ENCODE assay signal across 17 cellular contexts in the genomic region with DNA sequence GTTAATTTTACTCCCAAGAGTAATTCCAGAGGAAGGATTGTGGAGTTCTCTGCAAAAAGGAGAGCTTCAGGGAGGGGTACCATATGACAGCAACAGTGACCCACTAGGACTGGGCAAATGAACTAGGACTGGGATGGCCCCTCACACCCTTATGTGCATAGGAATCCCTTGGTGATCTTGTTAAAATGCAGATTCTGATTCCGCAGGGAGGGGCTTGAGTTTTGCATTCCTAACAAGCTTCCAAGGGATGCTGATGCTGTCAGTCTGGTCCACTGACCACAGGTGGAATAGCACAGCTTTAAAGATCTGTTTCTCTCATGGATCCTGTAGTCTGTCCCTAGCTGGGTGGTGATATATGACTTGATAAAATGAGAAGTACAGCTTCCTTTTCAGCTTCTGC. TPM values are rescaled to one million over a fixed set of nuclear protein-coding genes. Genes with fewer than 3 reads are reported as not detected.
DNase-seq lines count a peak whose midpoint lies in the region; ATAC-seq and TF ChIP-seq lines count a peak whose summit lies in the region.
"Had no signal": no experiment of that assay in that cellular context is flagged by ENCODE, and none has a peak within 500 bp of the region (broad histone marks: within the 10 kb centered on the region; RNA-seq: fewer than 3 reads in every experiment).

No MANE protein-coding gene starts in this region.

- H3K4me1 ChIP-seq in iPS-20b (ENCODE audit: insufficient read depth, low read length), result peaks cover 16% of the 10 kb centered on the region; the same call in 1 of the 2 replicates
- H3K4me1 ChIP-seq: BLaER1, HAP-1 had no signal

- CTCF ChIA-PET in WTC11 (lab: Charles Lee), result interaction anchor here (0.9 to 1.9 kb wide), 18 partner anchors 13 to 887 kb away, joined by 3 to 10 read pairs (median 4); no protein-coding TSS in a partner anchor

- H3K9ac ChIP-seq in iPS-20b (ENCODE audit: low read depth, low read length), result no peak overlapping the region
- H3K9ac ChIP-seq: BLaER1, GM23248 had no signal

- peaks cover 86% of the 10 kb centered on the region for H3K27me3 ChIP-seq in iPS-20b (ENCODE audit: insufficient read depth, low read length)

- no peaks in the 10 kb centered on the region for H3K9me3 Mint-ChIP-seq in natural killer cell treated with Interleukin-12 subunit alpha and Interleukin-12 subunit beta and Interleukin-15 and Interleukin-18, amount 100 ng/mL, for 72 hours
- H3K9me3 Mint-ChIP-seq in natural killer cell (peaks cover 0 to 3% of the 10 kb centered on the region in 2 donors), WTC11 (no peaks in the 10 kb centered on the region)

- ATAC-seq in natural killer cell treated with Interleukin-12 subunit alpha and Interleukin-12 subunit beta and Interleukin-15 and Interleukin-18, amount 100 ng/mL, for 72 hours, result peak in 1 of 2 donors; percentile 48
- no peak for ATAC-seq in natural killer cell
- peak; percentile 52 for ATAC-seq in WTC11

- H3K4me1 Mint-ChIP-seq in natural killer cell treated with Interleukin-12 subunit alpha and Interleukin-12 subunit beta and Interleukin-15 and Interleukin-18, amount 100 ng/mL, for 72 hours (ENCODE audit: low read depth in 2 of 2), result no peaks in the 10 kb centered on the region
- H3K4me1 Mint-ChIP-seq in natural killer cell (no peaks in the 10 kb centered on the region), WTC11 (peaks cover 55% of the 10 kb centered on the region)
- H3K4me1 Mint-ChIP-seq: CD14-positive monocyte had no signal

- DNase-seq in natural killer cell treated with Interleukin-12 subunit alpha and Interleukin-12 subunit beta and Interleukin-15 and Interleukin-18, amount 100 ng/mL, for 72 hours (ENCODE audit: low spot score), result peak; percentile 34
- DNase-seq in natural killer cell (no peak), WTC11 (ENCODE audit: low spot score) (peak; percentile 36), NCI-H526 (lab: John Stamatoyannopoulos, UW) (no peak), lower leg skin (ENCODE audit: low spot score in 2 of 2) (no peak)
- no peak for DNase-seq in activated CD8-positive, alpha-beta memory T cell treated with anti-CD3 and anti-CD28 coated beads for 24 hours
- DNase-seq: 8988T; CD4-positive, alpha-beta memory T cell; DMS153; DMS79; GF-D8; GM23248 had no signal

- H3K27ac Mint-ChIP-seq in natural killer cell treated with Interleukin-12 subunit alpha and Interleukin-12 subunit beta and Interleukin-15 and Interleukin-18, amount 100 ng/mL, for 72 hours, result no peak overlapping the region
- H3K27ac Mint-ChIP-seq in natural killer cell (no peak overlapping the region), WTC11 (no peak overlapping the region)
- H3K27ac Mint-ChIP-seq: CD4-positive, alpha-beta memory T cell had no signal

- H3K4me3 ChIP-seq in iPS-20b (ENCODE audit: low read length) (peak overlapping the region; percentile 14; the same call in 1 of the 2 replicates), lower leg skin (ENCODE audit: low read depth, poor library complexity, severe bottlenecking) (no peak overlapping the region)
- H3K4me3 ChIP-seq: BLaER1, GM23248, HAP-1 had no signal

- H3K36me3 ChIP-seq in iPS-20b (ENCODE audit: insufficient read depth, low read depth, low read length), result no peaks in the 10 kb centered on the region
- H3K36me3 ChIP-seq: BLaER1, HAP-1 had no signal

- H3K27me3 Mint-ChIP-seq in natural killer cell treated with Interleukin-12 subunit alpha and Interleukin-12 subunit beta and Interleukin-15 and Interleukin-18, amount 100 ng/mL, for 72 hours, result peaks cover 35 to 50% of the 10 kb centered on the region in 2 donors
- peaks cover 35 to 47% of the 10 kb centered on the region in 2 donors for H3K27me3 Mint-ChIP-seq in natural killer cell (ENCODE audit: low read depth in 2 of 2)
- peaks cover 65% of the 10 kb centered on the region for H3K27me3 Mint-ChIP-seq in WTC11 (ENCODE audit: low read depth)

- intact Hi-C loops in natural killer cell (cut with micrococcal nuclease) (no loop called here), lower leg skin (cut with DNase I; ENCODE audit: low total_unique reads) (no loop called here)

- no peak overlapping the region for H3K27ac ChIP-seq in iPS-20b (ENCODE audit: low read length)
- H3K27ac ChIP-seq: BLaER1, GM23248 had no signal

- H3K4me3 Mint-ChIP-seq in natural killer cell treated with Interleukin-12 subunit alpha and Interleukin-12 subunit beta and Interleukin-15 and Interleukin-18, amount 100 ng/mL, for 72 hours, result no peak overlapping the region
- H3K4me3 Mint-ChIP-seq in natural killer cell, result no peak overlapping the region
- H3K4me3 Mint-ChIP-seq in WTC11, result no peak overlapping the region
- H3K4me3 Mint-ChIP-seq: CD4-positive, alpha-beta memory T cell had no signal

- POLR2A ChIA-PET in WTC11 (lab: Charles Lee), result interaction anchor here (0.6 kb wide), 1 partner anchor 48 kb away, joined by 4 read pairs; no protein-coding TSS in a partner anchor

- TF ChIP-seq POLR2A in lower leg skin (IDR thresholded peaks at IDR 0.05), result no peak

- no peak for TF ChIP-seq CTCF in natural killer cell (IDR thresholded peaks at IDR 0.05)
- TF ChIP-seq CTCF in WTC11 (IDR thresholded peaks at IDR 0.05), result no peak
- TF ChIP-seq CTCF in lower leg skin (IDR thresholded peaks at IDR 0.05), result no peak

- H3K36me3 Mint-ChIP-seq in natural killer cell treated with Interleukin-12 subunit alpha and Interleukin-12 subunit beta and Interleukin-15 and Interleukin-18, amount 100 ng/mL, for 72 hours, result no peaks in the 10 kb centered on the region
- H3K36me3 Mint-ChIP-seq in natural killer cell (peaks cover 7% of the 10 kb centered on the region), WTC11 (peaks cover 2% of the 10 kb centered on the region; the same call in 1 of the 2 replicates)
- H3K36me3 Mint-ChIP-seq: CD14-positive monocyte; CD4-positive, alpha-beta memory T cell had no signal

- 0 to 17% methylated on average over 1 of the region's 1 CpG for WGBS in lower leg skin, 2 donors

- H3K9me3 ChIP-seq in iPS-20b (ENCODE audit: insufficient read depth, low read depth, low read length), result peaks cover 6% of the 10 kb centered on the region; the same call in 1 of the 2 replicates
- H3K9me3 ChIP-seq: HAP-1 had no signal

TF ChIP-seq in WTC11, 78 proteins besides CTCF, POLR2A, EP300 and RAD21 (continues in another document):
- TF ChIP-seq RELA (CRISPR knock-in tag; IDR thresholded peaks at IDR 0.05; ENCODE audit: borderline replicate concordance), result no peak
- no peak for TF ChIP-seq NR2C2 (CRISPR knock-in tag; IDR thresholded peaks at IDR 0.05)
- TF ChIP-seq CREM (CRISPR knock-in tag; IDR thresholded peaks at IDR 0.05), result no peak
- TF ChIP-seq ZNF425 (CRISPR knock-in tag; conservative IDR thresholded peaks at IDR 0.05), result no peak
- no peak for TF ChIP-seq MYBL2 (CRISPR knock-in tag; IDR thresholded peaks at IDR 0.05)
- TF ChIP-seq, protein P1, sequence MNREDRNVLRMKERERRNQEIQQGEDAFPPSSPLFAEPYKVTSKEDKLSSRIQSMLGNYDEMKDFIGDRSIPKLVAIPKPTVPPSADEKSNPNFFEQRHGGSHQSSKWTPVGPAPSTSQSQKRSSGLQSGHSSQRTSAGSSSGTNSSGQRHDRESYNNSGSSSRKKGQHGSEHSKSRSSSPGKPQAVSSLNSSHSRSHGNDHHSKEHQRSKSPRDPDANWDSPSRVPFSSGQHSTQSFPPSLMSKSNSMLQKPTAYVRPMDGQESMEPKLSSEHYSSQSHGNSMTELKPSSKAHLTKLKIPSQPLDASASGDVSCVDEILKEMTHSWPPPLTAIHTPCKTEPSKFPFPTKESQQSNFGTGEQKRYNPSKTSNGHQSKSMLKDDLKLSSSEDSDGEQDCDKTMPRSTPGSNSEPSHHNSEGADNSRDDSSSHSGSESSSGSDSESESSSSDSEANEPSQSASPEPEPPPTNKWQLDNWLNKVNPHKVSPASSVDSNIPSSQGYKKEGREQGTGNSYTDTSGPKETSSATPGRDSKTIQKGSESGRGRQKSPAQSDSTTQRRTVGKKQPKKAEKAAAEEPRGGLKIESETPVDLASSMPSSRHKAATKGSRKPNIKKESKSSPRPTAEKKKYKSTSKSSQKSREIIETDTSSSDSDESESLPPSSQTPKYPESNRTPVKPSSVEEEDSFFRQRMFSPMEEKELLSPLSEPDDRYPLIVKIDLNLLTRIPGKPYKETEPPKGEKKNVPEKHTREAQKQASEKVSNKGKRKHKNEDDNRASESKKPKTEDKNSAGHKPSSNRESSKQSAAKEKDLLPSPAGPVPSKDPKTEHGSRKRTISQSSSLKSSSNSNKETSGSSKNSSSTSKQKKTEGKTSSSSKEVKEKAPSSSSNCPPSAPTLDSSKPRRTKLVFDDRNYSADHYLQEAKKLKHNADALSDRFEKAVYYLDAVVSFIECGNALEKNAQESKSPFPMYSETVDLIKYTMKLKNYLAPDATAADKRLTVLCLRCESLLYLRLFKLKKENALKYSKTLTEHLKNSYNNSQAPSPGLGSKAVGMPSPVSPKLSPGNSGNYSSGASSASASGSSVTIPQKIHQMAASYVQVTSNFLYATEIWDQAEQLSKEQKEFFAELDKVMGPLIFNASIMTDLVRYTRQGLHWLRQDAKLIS (CRISPR knock-in tag; IDR thresholded peaks at IDR 0.05; ENCODE audit: borderline replicate concordance), result no peak
- TF ChIP-seq PRRX2 (CRISPR knock-in tag; IDR thresholded peaks at IDR 0.05), result no peak

RNA-seq across cellular contexts. Expression of gene FOXA2, which starts 6.3 kb away (rescaled TPM):
- not detected for total RNA-seq in natural killer cell treated with Interleukin-12 subunit alpha and Interleukin-12 subunit beta and Interleukin-15 and Interleukin-18, amount 100 ng/mL, for 72 hours
- total RNA-seq in natural killer cell (not detected), WTC11 (2021) (1.3 to 3.1 TPM (median 1.3 TPM) in 3 replicates), lower leg skin (not detected)
- total RNA-seq: A673; CD4-positive, alpha-beta memory T cell; GM23248 had no signal

Comparison
In these comparisons a context has a peak if more than half of its experiments do, and no peak if none do; other contexts are left out.
1. DNase-seq: peak in natural killer cell treated with Interleukin-12 subunit alpha and Interleukin-12 subunit beta and Interleukin-15 and Interleukin-18, amount 100 ng/mL, for 72 hours (single experiment) and WTC11 (single experiment); none in natural killer cell (single experiment), NCI-H526 (0 of 2), lower leg skin (0 of 2) and activated CD8-positive, alpha-beta memory T cell treated with anti-CD3 and anti-CD28 coated beads for 24 hours (single experiment).